Comparison of ENCODE assay signal across 8 cellular contexts in genomic region chr2:99066602-99067001, GRCh38.
A peak's percentile ranks its signal among the peaks of the same experiment; 100 is the strongest.
DNase-seq lines count a peak whose midpoint lies in the region; ATAC-seq, FAIRE-seq and TF ChIP-seq lines count a peak whose summit lies in the region.

No MANE protein-coding gene starts in this region.

- no peak overlapping the region for H3K27ac ChIP-seq in cardiac muscle cell
- no peak overlapping the region for H3K27ac ChIP-seq in right atrium auricular region

- H3K9me3 ChIP-seq in cardiac muscle cell (ENCODE audit: low read depth) (no peaks in the 10 kb centered on the region), right atrium auricular region (no peaks in the 10 kb centered on the region), mucosa of descending colon (no peaks in the 10 kb centered on the region)

- intact Hi-C loops in mucosa of descending colon (cut with DNase I, micrococcal nuclease) = no loop called here

- no peaks in the 10 kb centered on the region for H3K36me3 ChIP-seq in cardiac muscle cell
- no peaks in the 10 kb centered on the region for H3K36me3 ChIP-seq in right atrium auricular region
- H3K36me3 ChIP-seq in mucosa of descending colon (ENCODE audit: low read depth) = no peaks in the 10 kb centered on the region

- TF ChIP-seq CTCF in cardiac muscle cell (IDR thresholded peaks at IDR 0.05; ENCODE audit: low read depth, low read length) = peak; percentile 66
- no peak for TF ChIP-seq CTCF in right atrium auricular region (IDR thresholded peaks at IDR 0.05)
- no peak for TF ChIP-seq CTCF in mucosa of descending colon (IDR thresholded peaks at IDR 0.05)

- H3K4me1 ChIP-seq in cardiac muscle cell (ENCODE audit: low read depth) (peaks cover 4% of the 10 kb centered on the region), right atrium auricular region (no peaks in the 10 kb centered on the region), mucosa of descending colon (ENCODE audit: low read depth) (peaks cover 4% of the 10 kb centered on the region)

- FAIRE-seq in RCC 7860 (lab: Jason Lieb, UNC) (peak; percentile 27), colon (lab: Jason Lieb, UNC) (peak; percentile 70)

- ATAC-seq in GM21619 (IDR thresholded peaks at IDR 0.05; ENCODE audit: unreplicated experiment) = peak; percentile 98
- ATAC-seq in mucosa of descending colon = peak; percentile 98

- H3K4me3 ChIP-seq in cardiac muscle cell (no peak overlapping the region), right atrium auricular region (no peak overlapping the region), mucosa of descending colon (no peak overlapping the region)

- DNase-seq in cardiac muscle cell (ENCODE audit: low read depth in 1 of 2, low spot score in 1 of 2) (peak; percentile 56 to 73), right atrium auricular region (ENCODE audit: low spot score) (no peak), HT-29 (ENCODE audit: low spot score) (peak; percentile 44), RCC 7860 (ENCODE audit: low spot score) (peak; percentile 40), mucosa of descending colon (peak in 1 of 3 donors; percentile 46)
- no peak for DNase-seq in NK-92 treated with Interleukin-12 subunit alpha and Interleukin-12 subunit beta, amount 100 ng/mL, for 24 hours (lab: John Stamatoyannopoulos, UW)

- peaks cover 41% of the 10 kb centered on the region for H3K27me3 ChIP-seq in cardiac muscle cell
- H3K27me3 ChIP-seq in right atrium auricular region = no peaks in the 10 kb centered on the region

Comparison
In these comparisons a context has a peak if more than half of its experiments do, and no peak if none do; other contexts are left out.
1. DNase-seq: peak in cardiac muscle cell (2 of 2), HT-29 (single experiment) and RCC 7860 (single experiment); none in right atrium auricular region (single experiment) and NK-92 treated with Interleukin-12 subunit alpha and Interleukin-12 subunit beta, amount 100 ng/mL, for 24 hours (single experiment).